23 cellular contexts compared by ENCODE assay signal in genomic region chr20:52983726-52984450, GRCh38. TPM values are rescaled to one million over a fixed set of nuclear protein-coding genes. Genes with fewer than 3 reads are reported as not detected.
DNase-seq lines count a peak whose midpoint lies in the region; ATAC-seq and TF ChIP-seq lines count a peak whose summit lies in the region.
"Had no signal": no experiment of that assay in that cellular context is flagged by ENCODE, and none has a peak within 500 bp of the region (broad histone marks: within the 10 kb centered on the region; RNA-seq: fewer than 3 reads in every experiment).

No MANE protein-coding gene starts in this region.

- no peak overlapping the region for H2AFZ ChIP-seq in OCI-LY1 (ENCODE audit: low read length)

- no peaks in the 10 kb centered on the region for H3K9me3 ChIP-seq in CD4-positive, CD25-positive, alpha-beta regulatory T cell (ENCODE audit: control insufficient read depth in 2 of 2, low read length in 2 of 2)
- no peaks in the 10 kb centered on the region for H3K9me3 ChIP-seq in OCI-LY1 (ENCODE audit: low read length)
- H3K9me3 ChIP-seq: gastrocnemius medialis, HAP-1, thoracic aorta had no signal

- H3K4me1 Mint-ChIP-seq in CD4-positive, CD25-positive, alpha-beta regulatory T cell = peaks cover 0 to 20% (median 11%) of the 10 kb centered on the region in 4 donors
- peaks cover 16% of the 10 kb centered on the region for H3K4me1 Mint-ChIP-seq in endothelial cell (ENCODE audit: unreplicated experiment)

- ATAC-seq in CD4-positive, CD25-positive, alpha-beta regulatory T cell (ENCODE audit: low read depth in 2 of 2) = no peak
- ATAC-seq in HG02884 (IDR thresholded peaks at IDR 0.05; ENCODE audit: unreplicated experiment) = no peak
- ATAC-seq: gastrocnemius medialis, left colon had no signal

- no peaks in the 10 kb centered on the region for H3K4me1 ChIP-seq in CD4-positive, CD25-positive, alpha-beta regulatory T cell (ENCODE audit: control insufficient read depth, insufficient read depth, low read length, poor library complexity, severe bottlenecking)
- H3K4me1 ChIP-seq in OCI-LY1 (ENCODE audit: insufficient read depth, low read length, severe bottlenecking) = no peaks in the 10 kb centered on the region
- H3K4me1 ChIP-seq: gastrocnemius medialis, HAP-1 had no signal

- TF ChIP-seq CTCF in OCI-LY1 (IDR thresholded peaks at IDR 0.05; ENCODE audit: low read length) (no peak), endothelial cell (IDR thresholded peaks at IDR 0.05; ENCODE audit: unreplicated experiment) (no peak)

- no peak overlapping the region for H3K9ac ChIP-seq in OCI-LY1 (ENCODE audit: low read length)

- H3K27ac ChIP-seq in CD4-positive, CD25-positive, alpha-beta regulatory T cell (ENCODE audit: insufficient read depth, low read length, poor library complexity, severe bottlenecking) = no peak overlapping the region
- H3K27ac ChIP-seq in OCI-LY1 (ENCODE audit: low read depth, low read length, poor library complexity, severe bottlenecking) = no peak overlapping the region
- H3K27ac ChIP-seq: brain microvascular endothelial cell, gastrocnemius medialis, thoracic aorta had no signal

- peak; percentile 6 to 24 for DNase-seq in NOMO-1 (lab: John Stamatoyannopoulos, UW; ENCODE audit: unreplicated experiment in 2 of 2)
- no peak for DNase-seq in NOMO-1 treated with DMSO at 0.1 percent for 48 hours (lab: John Stamatoyannopoulos, UW; ENCODE audit: unreplicated experiment)
- DNase-seq in CD4-positive, CD25-positive, alpha-beta regulatory T cell = no peak
- no peak for DNase-seq in endothelial cell (ENCODE audit: low spot score)
- no peak for DNase-seq in medulla oblongata (ENCODE audit: extremely low spot score)
- DNase-seq in COR-L47 (lab: John Stamatoyannopoulos, UW) = no peak
- DNase-seq: brain microvascular endothelial cell, DMS153, gastrocnemius medialis, GF-D8, KG1, left colon, NCI-H1105 treated with DMSO at 0.1 percent for 48 hours, NCI-H2171, NCI-H82, nucleus accumbens, retina had no signal

- no peaks in the 10 kb centered on the region for H3K36me3 ChIP-seq in CD4-positive, CD25-positive, alpha-beta regulatory T cell (ENCODE audit: control insufficient read depth, insufficient read depth, low read length)
- no peaks in the 10 kb centered on the region for H3K36me3 ChIP-seq in OCI-LY1 (ENCODE audit: insufficient read depth, low read length)
- H3K36me3 ChIP-seq: brain microvascular endothelial cell, gastrocnemius medialis, HAP-1, thoracic aorta had no signal

- H3K27me3 ChIP-seq in CD4-positive, CD25-positive, alpha-beta regulatory T cell (ENCODE audit: control insufficient read depth, insufficient read depth, low read length) = no peaks in the 10 kb centered on the region
- H3K27me3 ChIP-seq in OCI-LY1 (ENCODE audit: insufficient read depth, low read length) = no peaks in the 10 kb centered on the region
- H3K27me3 ChIP-seq: brain microvascular endothelial cell, gastrocnemius medialis had no signal

- peaks cover 4% of the 10 kb centered on the region for H3K36me3 Mint-ChIP-seq in CD4-positive, CD25-positive, alpha-beta regulatory T cell
- H3K36me3 Mint-ChIP-seq in endothelial cell (ENCODE audit: low read depth, unreplicated experiment) = no peaks in the 10 kb centered on the region

- H4K20me1 ChIP-seq in OCI-LY1 (ENCODE audit: insufficient read depth, low read length) = no peaks in the 10 kb centered on the region

- no peaks in the 10 kb centered on the region for H3F3A ChIP-seq in OCI-LY1 (ENCODE audit: insufficient read depth, low read length)

- H3K4me3 Mint-ChIP-seq in CD4-positive, CD25-positive, alpha-beta regulatory T cell = peak overlapping the region in 3 of 4 donors; percentile 4 to 69 (median 63)
- no peak overlapping the region for H3K4me3 Mint-ChIP-seq in endothelial cell (ENCODE audit: unreplicated experiment)

- peak overlapping the region; percentile 11; the same call in 1 of the 2 replicates for H3K4me2 ChIP-seq in OCI-LY1 (ENCODE audit: low read length)

- H3K9me3 Mint-ChIP-seq in CD4-positive, CD25-positive, alpha-beta regulatory T cell = no peaks in the 10 kb centered on the region
- no peaks in the 10 kb centered on the region for H3K9me3 Mint-ChIP-seq in endothelial cell (ENCODE audit: unreplicated experiment)

- H3K27ac Mint-ChIP-seq in CD4-positive, CD25-positive, alpha-beta regulatory T cell = peak overlapping the region in 2 of 3 donors; percentile 40 to 93
- peak overlapping the region; percentile 34 for H3K27ac Mint-ChIP-seq in endothelial cell (ENCODE audit: unreplicated experiment)

- H3K4me3 ChIP-seq in CD4-positive, CD25-positive, alpha-beta regulatory T cell (ENCODE audit: low read depth, low read length) = no peak overlapping the region
- H3K4me3 ChIP-seq in OCI-LY1 (ENCODE audit: low read depth, low read length, poor library complexity, severe bottlenecking) = no peak overlapping the region
- H3K4me3 ChIP-seq: gastrocnemius medialis, HAP-1, thoracic aorta had no signal

- H3K9me2 ChIP-seq in OCI-LY1 (ENCODE audit: low read depth, low read length) = no peaks in the 10 kb centered on the region

- no peaks in the 10 kb centered on the region for H3K79me2 ChIP-seq in OCI-LY1 (ENCODE audit: insufficient read depth, low read length)

- peaks cover 5% of the 10 kb centered on the region for H3K27me3 Mint-ChIP-seq in CD4-positive, CD25-positive, alpha-beta regulatory T cell
- peaks cover 3% of the 10 kb centered on the region for H3K27me3 Mint-ChIP-seq in endothelial cell (ENCODE audit: unreplicated experiment)

RNA-seq across cellular contexts. Expression of gene TSHZ2, which starts 11.7 kb away (rescaled TPM):
- 41.7 TPM for total RNA-seq in CD4-positive, CD25-positive, alpha-beta regulatory T cell
- 1 to 10 TPM in 3 of 4 donors, under 1 TPM in 1; 1.00 to 3.5 (median 1.9) TPM for polyA plus RNA-seq in CD4-positive, CD25-positive, alpha-beta regulatory T cell
- 2.3 TPM for total RNA-seq in endothelial cell (ENCODE audit: unreplicated experiment)
- total RNA-seq: A172 had no signal
- polyA plus RNA-seq: BJ had no signal

Comparison
In these comparisons a context has a peak if more than half of its experiments do, and no peak if none do; other contexts are left out.
1. DNase-seq: peak in NOMO-1 (2 of 2); none in NOMO-1 treated with DMSO at 0.1 percent for 48 hours (single experiment), CD4-positive, CD25-positive, alpha-beta regulatory T cell (0 of 3), endothelial cell (single experiment), medulla oblongata (single experiment) and COR-L47 (single experiment).
2. RNA of gene TSHZ2, which starts 11.7 kb away (total RNA-seq): 41.7 TPM in CD4-positive, CD25-positive, alpha-beta regulatory T cell (single experiment); 2.3 TPM in endothelial cell (single experiment); every median in the first group is over 10 times any median in the second.